In the genomic region with DNA sequence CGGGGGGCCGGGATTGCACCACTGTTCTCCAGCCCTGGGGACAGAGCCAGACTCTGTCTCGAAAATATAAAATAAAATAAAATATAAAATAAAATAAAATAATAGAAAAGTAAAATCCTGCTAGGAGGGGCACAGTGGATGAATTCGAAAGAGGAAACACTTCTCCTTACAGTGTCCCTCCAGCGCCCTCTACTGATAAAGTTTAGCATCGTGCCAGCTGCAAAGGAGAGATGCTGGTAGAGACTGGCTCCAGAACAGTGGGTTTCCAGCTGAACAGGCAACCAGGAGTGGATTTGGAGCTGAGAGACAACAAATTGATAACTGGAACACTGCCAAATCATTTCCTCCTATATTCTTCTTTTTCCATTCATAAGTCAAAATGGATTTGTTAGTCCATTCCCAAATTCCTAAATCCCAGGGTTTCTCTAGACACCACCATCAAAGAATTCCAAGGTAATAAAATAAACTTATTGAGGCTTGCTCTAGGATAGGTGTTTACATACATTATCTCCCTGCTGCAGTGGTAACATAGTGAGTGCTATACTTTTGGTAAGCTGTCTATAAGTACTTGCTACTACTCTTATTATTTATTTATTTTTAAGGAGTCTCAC, we compare ENCODE assay signal across 8 cellular contexts. TPM values are rescaled to one million over a fixed set of nuclear protein-coding genes. Genes with fewer than 3 reads are reported as not detected.
DNase-seq lines count a peak whose midpoint lies in the region; ATAC-seq lines count a peak whose summit lies in the region.

No MANE protein-coding gene starts in this region.

- ATAC-seq in Right ventricle myocardium superior (ENCODE audit: poor library complexity) = peak; percentile 73
- no peak for ATAC-seq in GM18861 (IDR thresholded peaks at IDR 0.05; ENCODE audit: unreplicated experiment)

- no peak overlapping the region for H3K4me3 ChIP-seq in H7 (ENCODE audit: insufficient read depth, low read depth, low read length)

- no peaks in the 10 kb centered on the region for H3K36me3 ChIP-seq in H7 (replicated peaks; ENCODE audit: control insufficient read depth, insufficient read depth, low read length)

- H3K27me3 ChIP-seq in H7 (ENCODE audit: control insufficient read depth, insufficient read depth, low read length) = no peaks in the 10 kb centered on the region

- intact Hi-C loops in Right ventricle myocardium superior (cut with DNase I) = loop anchor here (10.0 kb wide), 1 partner anchor 143 kb away; no protein-coding TSS in a partner anchor

- peak; percentile 67 for DNase-seq in DMS79 treated with DMSO at 0.1 percent for 48 hours (lab: John Stamatoyannopoulos, UW)
- DNase-seq in H7 = peak; percentile 32
- peak; percentile 41 for DNase-seq in NCI-H1048 (lab: John Stamatoyannopoulos, UW)
- peak; percentile 78 for DNase-seq in SKM-1 (lab: John Stamatoyannopoulos, UW; ENCODE audit: unreplicated experiment)
- DNase-seq in activated naive CD4-positive, alpha-beta T cell treated with anti-CD3 and anti-CD28 coated beads, Interleukin-2, amount 50 U/mL, for 16 hours = peak; percentile 68
- DNase-seq in Right ventricle myocardium superior = peak; percentile 86
- peak; percentile 64 for DNase-seq in renal cortical epithelial cell (ENCODE audit: low read depth)

RNA-seq across cellular contexts. Expression of a gene that starts 31.7 kb away (rescaled TPM):
- total RNA-seq in H7 (2014; rRNA removed; shearing (Covaris generic)) = 62.6 and 70.9 TPM in 2 replicates
- total RNA-seq in Right ventricle myocardium superior (13.4 TPM), renal cortical epithelial cell (16.5 and 23.5 TPM in 2 replicates)

RNA-seq across cellular contexts. Expression of a gene that starts 32.4 kb away (rescaled TPM):
- 0.03 TPM in 1 of 2 replicates, not detected in the other for total RNA-seq in H7 (2014; rRNA removed; shearing (Covaris generic))
- total RNA-seq in Right ventricle myocardium superior (4.1 TPM), renal cortical epithelial cell (not detected in 2 replicates)

Comparison
In these comparisons a context has a peak if more than half of its experiments do, and no peak if none do; other contexts are left out.
1. DNase-seq: peak in every context shown above with its lines; median percentile 86 in Right ventricle myocardium superior; 78 in SKM-1; 68 in activated naive CD4-positive, alpha-beta T cell treated with anti-CD3 and anti-CD28 coated beads, Interleukin-2, amount 50 U/mL, for 16 hours; 67 in DMS79 treated with DMSO at 0.1 percent for 48 hours; 64 in renal cortical epithelial cell; 41 in NCI-H1048; 32 in H7.